ENCODE assay signal across 1 cellular context in genomic region chr18:68797901-68798300, GRCh38.
TF ChIP-seq lines count a peak whose summit lies in the region.

CCDC102B (plus strand) TSS chr18:68798080; CDS start chr18:68836764, 38,684 bp downstream.

TF ChIP-seq in WTC11, 78 proteins besides CTCF, POLR2A, EP300 and RAD21 (continued from another document):
- no peak for TF ChIP-seq ZNF532 (CRISPR knock-in tag; IDR thresholded peaks at IDR 0.05; ENCODE audit: borderline replicate concordance)
